ENCODE assay signal across 19 cellular contexts in the genomic region with DNA sequence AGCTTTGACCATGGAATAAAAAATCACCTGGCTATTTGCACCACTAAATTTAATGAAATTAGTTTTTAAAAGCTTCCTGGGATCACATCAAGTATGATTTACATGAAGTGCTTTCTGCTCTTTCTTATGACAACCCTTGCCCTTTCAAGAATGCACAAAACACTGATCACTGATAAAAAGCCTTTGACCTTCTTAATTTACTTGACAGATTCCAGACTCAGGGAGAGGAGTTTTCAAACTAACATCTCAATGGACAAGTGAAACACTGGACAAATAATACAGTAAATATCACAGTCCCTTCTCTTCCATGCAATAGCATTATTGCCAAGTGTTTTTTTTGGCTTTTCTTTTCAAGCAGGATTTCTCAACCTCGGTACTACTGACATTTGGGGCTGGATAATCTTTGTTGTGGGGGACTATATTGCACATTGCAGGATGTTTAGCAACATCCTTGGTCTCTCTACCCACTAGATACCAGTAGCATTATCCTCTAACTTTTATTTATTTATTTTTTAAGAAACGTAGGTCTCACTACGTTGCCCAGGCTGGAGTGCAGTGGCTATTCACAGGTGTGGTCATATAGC.
DNase-seq lines count a peak whose midpoint lies in the region; ATAC-seq and TF ChIP-seq lines count a peak whose summit lies in the region.
"Had no signal": no experiment of that assay in that cellular context is flagged by ENCODE, and none has a peak within 500 bp of the region (broad histone marks: within the 10 kb centered on the region; RNA-seq: fewer than 3 reads in every experiment).

No MANE protein-coding gene starts in this region.

- no peak overlapping the region for H3K9ac ChIP-seq in BLaER1 treated with 17β-estradiol and CSF1 and Interleukin-3, amounts not matched to agents 10 nM and 100 nM
- no peak overlapping the region for H3K9ac ChIP-seq in SK-N-SH

- TF ChIP-seq RAD21 in SK-N-SH (IDR thresholded peaks at IDR 0.05; ENCODE audit: low read length): no peak

- no peaks in the 10 kb centered on the region for H3K27me3 Mint-ChIP-seq in naive thymus-derived CD8-positive, alpha-beta T cell
- H3K27me3 Mint-ChIP-seq in endothelial cell (ENCODE audit: unreplicated experiment): peaks cover 3% of the 10 kb centered on the region
- H3K27me3 Mint-ChIP-seq: activated B cell treated with CpG ODN at 0.5 μM for 24 hours had no signal

- CTCF ChIA-PET in SK-N-SH (lab: Yijun Ruan, JAX): interaction anchor here (1.5 kb wide), 1 partner anchor 11 kb away, joined by 3 read pairs; no protein-coding TSS in a partner anchor

- H3K27me3 ChIP-seq in BLaER1 treated with 17β-estradiol and CSF1 and Interleukin-3, amounts not matched to agents 10 nM and 100 nM: no peaks in the 10 kb centered on the region
- H3K27me3 ChIP-seq in SK-N-SH (ENCODE audit: insufficient read depth): no peaks in the 10 kb centered on the region
- no peaks in the 10 kb centered on the region for H3K27me3 ChIP-seq in thyroid gland
- H3K27me3 ChIP-seq: adrenal gland, foreskin keratinocyte, tibial nerve had no signal

- intact Hi-C loops in thyroid gland (cut with DNase I): no loop called here

- TF ChIP-seq POLR2A in thyroid gland (IDR thresholded peaks at IDR 0.05): no peak

- no peaks in the 10 kb centered on the region for H4K20me1 ChIP-seq in BLaER1 treated with 17β-estradiol and CSF1 and Interleukin-3, amounts not matched to agents 10 nM and 100 nM
- no peaks in the 10 kb centered on the region for H4K20me1 ChIP-seq in SK-N-SH (ENCODE audit: insufficient read depth)

- WGBS in SK-N-SH (ENCODE audit: low lambda C conversion rate): 64% methylated on average over 3 of the region's 3 CpGs
- WGBS in thyroid gland, 2 donors: 78 to 82% methylated on average over 3 of the region's 3 CpGs

- no peak overlapping the region for H2AFZ ChIP-seq in SK-N-SH (ENCODE audit: low read depth)

- no peak overlapping the region for H3K4me3 Mint-ChIP-seq in naive thymus-derived CD8-positive, alpha-beta T cell
- H3K4me3 Mint-ChIP-seq in endothelial cell (ENCODE audit: unreplicated experiment): no peak overlapping the region
- H3K4me3 Mint-ChIP-seq: activated B cell treated with CpG ODN at 0.5 μM for 24 hours had no signal

- H3K9me3 Mint-ChIP-seq in naive thymus-derived CD8-positive, alpha-beta T cell: no peaks in the 10 kb centered on the region
- no peaks in the 10 kb centered on the region for H3K9me3 Mint-ChIP-seq in endothelial cell (ENCODE audit: unreplicated experiment)
- H3K9me3 Mint-ChIP-seq: activated B cell treated with CpG ODN at 0.5 μM for 24 hours had no signal

- TF ChIP-seq CTCF in SK-N-SH (IDR thresholded peaks at IDR 0.05) (no peak), fibroblast of pulmonary artery (IDR thresholded peaks at IDR 0.05; ENCODE audit: low read length, missing control alignments) (no peak), endothelial cell (IDR thresholded peaks at IDR 0.05; ENCODE audit: unreplicated experiment) (no peak), thyroid gland (IDR thresholded peaks at IDR 0.05) (no peak)

- peaks cover 0 to 15% (median 0%) of the 10 kb centered on the region in 10 experiments; a peak in 7 of 20 replicates for H3K4me1 ChIP-seq in BLaER1 treated with 17β-estradiol and CSF1 and Interleukin-3, amounts not matched to agents 10 nM and 100 nM
- H3K4me1 ChIP-seq in SK-N-SH (ENCODE audit: control insufficient read depth in 1 of 2, insufficient read depth in 2 of 2, low read depth in 1 of 2, low read length in 1 of 2) (peaks cover 13 to 14% of the 10 kb centered on the region in 2 experiments), thyroid gland (peaks cover 12 to 20% of the 10 kb centered on the region in 2 donors)
- H3K4me1 ChIP-seq: foreskin keratinocyte had no signal

- no peak for ATAC-seq in naive thymus-derived CD8-positive, alpha-beta T cell
- ATAC-seq: foreskin keratinocyte had no signal

- TF ChIP-seq EP300 in SK-N-SH (IDR thresholded peaks at IDR 0.05; ENCODE audit: borderline replicate concordance in 1 of 2, low read depth in 1 of 2, low read length in 1 of 2): peak in 1 of 2 experiments; percentile 54; a peak in 1 of 4 replicates

- DNase-seq in SK-N-SH (peak; percentile 15), fibroblast of pulmonary artery (ENCODE audit: low read depth) (peak; percentile 82), endothelial cell (ENCODE audit: low spot score) (no peak), Ammon's horn (ENCODE audit: low spot score) (no peak), thyroid gland (no peak), H4 (ENCODE audit: low spot score) (no peak)
- DNase-seq in naive thymus-derived CD8-positive, alpha-beta T cell: no peak
- DNase-seq: activated B cell treated with CpG ODN at 0.5 μM for 24 hours; adrenal gland; effector memory CD4-positive, alpha-beta T cell; EL; foreskin keratinocyte; KBM-7; NCI-H1048; NCI-H2081 treated with DMSO at 0.1 percent for 48 hours; NCI-H524; stimulated activated naive CD4-positive, alpha-beta T cell had no signal

- no peaks in the 10 kb centered on the region for H3K9me3 ChIP-seq in BLaER1 treated with 17β-estradiol and CSF1 and Interleukin-3, amounts not matched to agents 10 nM and 100 nM (replicated peaks in 1 of 11)
- no peaks in the 10 kb centered on the region for H3K9me3 ChIP-seq in SK-N-SH
- no peaks in the 10 kb centered on the region for H3K9me3 ChIP-seq in thyroid gland
- H3K9me3 ChIP-seq: adrenal gland, tibial nerve had no signal

- no peaks in the 10 kb centered on the region for H3F3A ChIP-seq in SK-N-SH (replicated peaks; ENCODE audit: insufficient read depth)

- H3K4me1 Mint-ChIP-seq in naive thymus-derived CD8-positive, alpha-beta T cell: peaks cover 3 to 24% (median 16%) of the 10 kb centered on the region in 4 donors
- H3K4me1 Mint-ChIP-seq in endothelial cell (ENCODE audit: unreplicated experiment): peaks cover 31% of the 10 kb centered on the region
- H3K4me1 Mint-ChIP-seq: activated B cell treated with CpG ODN at 0.5 μM for 24 hours had no signal

- H3K9me2 ChIP-seq in SK-N-SH: no peaks in the 10 kb centered on the region

- peak overlapping the region in 2 of 11 experiments; percentile 14 to 21; a peak in 1 of 22 replicates for H3K27ac ChIP-seq in BLaER1 treated with 17β-estradiol and CSF1 and Interleukin-3, amounts not matched to agents 10 nM and 100 nM
- peak overlapping the region in 1 of 2 experiments; percentile 69; a peak in 2 of 4 replicates for H3K27ac ChIP-seq in SK-N-SH (ENCODE audit: low read depth in 2 of 2, low read length in 1 of 2)
- peak overlapping the region in 1 of 3 donors; percentile 32 for H3K27ac ChIP-seq in thyroid gland
- H3K27ac ChIP-seq: foreskin keratinocyte, tibial nerve had no signal

- H3K4me2 ChIP-seq in BLaER1 treated with 17β-estradiol and CSF1 and Interleukin-3, amounts not matched to agents 10 nM and 100 nM: peak overlapping the region in 6 of 11 experiments; percentile 3 to 32 (median 17); a peak in 4 of 22 replicates
- no peak overlapping the region for H3K4me2 ChIP-seq in SK-N-SH

- peaks cover 0 to 64% (median 15%) of the 10 kb centered on the region in 3 donors for H3K36me3 Mint-ChIP-seq in naive thymus-derived CD8-positive, alpha-beta T cell
- peaks cover 15% of the 10 kb centered on the region for H3K36me3 Mint-ChIP-seq in endothelial cell (ENCODE audit: low read depth, unreplicated experiment)

- H3K27ac Mint-ChIP-seq in naive thymus-derived CD8-positive, alpha-beta T cell: peak overlapping the region in 7 of 10 donors; percentile 26 to 87 (median 60)
- no peak overlapping the region for H3K27ac Mint-ChIP-seq in endothelial cell (ENCODE audit: unreplicated experiment)
- H3K27ac Mint-ChIP-seq: activated B cell treated with CpG ODN at 0.5 μM for 24 hours had no signal

- POLR2A ChIA-PET in SK-N-SH (lab: Yijun Ruan, JAX): no interaction called here
- POLR2A ChIA-PET in naive thymus-derived CD8-positive, alpha-beta T cell (lab: Charles Lee): no interaction called here

- H3K4me3 ChIP-seq in BLaER1 treated with 17β-estradiol and CSF1 and Interleukin-3, amounts not matched to agents 10 nM and 100 nM: no peak overlapping the region
- no peak overlapping the region for H3K4me3 ChIP-seq in SK-N-SH (ENCODE audit: low read depth in 2 of 2, low read length in 1 of 2)
- H3K4me3 ChIP-seq in fibroblast of pulmonary artery (replicated peaks; ENCODE audit: low read depth, low read length): no peak overlapping the region
- H3K4me3 ChIP-seq in thyroid gland (replicated peaks in 1 of 3): no peak overlapping the region
- H3K4me3 ChIP-seq: adrenal gland, tibial nerve had no signal

- H3K79me2 ChIP-seq in SK-N-SH (ENCODE audit: insufficient read depth): no peaks in the 10 kb centered on the region

- H3K36me3 ChIP-seq in BLaER1 treated with 17β-estradiol and CSF1 and Interleukin-3, amounts not matched to agents 10 nM and 100 nM: peaks cover 4 to 67% (median 39%) of the 10 kb centered on the region in 11 experiments; a peak in 18 of 22 replicates
- H3K36me3 ChIP-seq in SK-N-SH (replicated peaks in 1 of 2; ENCODE audit: control insufficient read depth in 1 of 2, insufficient read depth in 2 of 2, low read length in 1 of 2): peaks cover 23 to 33% of the 10 kb centered on the region in 2 experiments
- no peaks in the 10 kb centered on the region for H3K36me3 ChIP-seq in thyroid gland
- H3K36me3 ChIP-seq: adrenal gland, tibial nerve had no signal

TF ChIP-seq in SK-N-SH, 30 proteins besides CTCF, POLR2A, EP300 and RAD21:
- no peak for TF ChIP-seq GABPA (IDR thresholded peaks at IDR 0.05; ENCODE audit: low read depth)
- TF ChIP-seq JUND (IDR thresholded peaks at IDR 0.05): 0 out of 2 replicates have a peak, but pooled peaks have one; percentile 4
- no peak for TF ChIP-seq MEF2A (IDR thresholded peaks at IDR 0.05; ENCODE audit: borderline replicate concordance, low read depth)
- TF ChIP-seq, protein P1, sequence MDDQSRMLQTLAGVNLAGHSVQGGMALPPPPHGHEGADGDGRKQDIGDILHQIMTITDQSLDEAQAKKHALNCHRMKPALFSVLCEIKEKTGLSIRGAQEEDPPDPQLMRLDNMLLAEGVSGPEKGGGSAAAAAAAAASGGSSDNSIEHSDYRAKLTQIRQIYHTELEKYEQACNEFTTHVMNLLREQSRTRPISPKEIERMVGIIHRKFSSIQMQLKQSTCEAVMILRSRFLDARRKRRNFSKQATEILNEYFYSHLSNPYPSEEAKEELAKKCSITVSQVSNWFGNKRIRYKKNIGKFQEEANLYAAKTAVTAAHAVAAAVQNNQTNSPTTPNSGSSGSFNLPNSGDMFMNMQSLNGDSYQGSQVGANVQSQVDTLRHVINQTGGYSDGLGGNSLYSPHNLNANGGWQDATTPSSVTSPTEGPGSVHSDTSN (IDR thresholded peaks at IDR 0.05): peak; percentile 57
- TF ChIP-seq TCF12 (IDR thresholded peaks at IDR 0.05): peak; percentile 72
- TF ChIP-seq GATA2 (CRISPR knock-in tag; IDR thresholded peaks at IDR 0.05): 0 out of 2 replicates have a peak, but pooled peaks have one; percentile 13
- no peak for TF ChIP-seq SIN3A (IDR thresholded peaks at IDR 0.05; ENCODE audit: borderline replicate concordance, low read depth, low read length)
- TF ChIP-seq FOXM1 (IDR thresholded peaks at IDR 0.05; ENCODE audit: low read depth): no peak

Comparison
In these comparisons a context has a peak if more than half of its experiments do, and no peak if none do; other contexts are left out.
1. DNase-seq: peak in SK-N-SH (single experiment) and fibroblast of pulmonary artery (single experiment); none in naive thymus-derived CD8-positive, alpha-beta T cell (0 of 10), endothelial cell (single experiment), Ammon's horn (single experiment), thyroid gland (0 of 2) and H4 (single experiment).